In genomic region chr9:71897573-71897972, GRCh38 we compare ENCODE assay signal across 10 cellular contexts. TPM values are rescaled to one million over a fixed set of nuclear protein-coding genes. Genes with fewer than 3 reads are reported as not detected.
DNase-seq lines count a peak whose midpoint lies in the region; ATAC-seq lines count a peak whose summit lies in the region.
"Had no signal": no experiment of that assay in that cellular context is flagged by ENCODE, and none has a peak within 500 bp of the region (broad histone marks: within the 10 kb centered on the region; RNA-seq: fewer than 3 reads in every experiment).

No MANE protein-coding gene starts in this region.

- intact Hi-C loops in head of caudate nucleus (cut with DNase I) = no loop called here

- no peaks in the 10 kb centered on the region for H3K36me3 Mint-ChIP-seq in activated T-cell treated with anti-CD3 and anti-CD28 coated beads, Interleukin-2, amount 50 U/mL, for 4 hours (ENCODE audit: insufficient read depth)
- peaks cover 6 to 15% of the 10 kb centered on the region in 2 donors for H3K36me3 Mint-ChIP-seq in stimulated activated naive B cell treated with anti-CD40 and anti-IgM and Interleukin-4, amounts not matched to agents 10 μg/mL and 1 μg/mL and 100 μg/mL, for 72 hours

- no peak for DNase-seq in activated T-cell treated with anti-CD3 and anti-CD28 coated beads, Interleukin-2, amount 50 U/mL, for 4 hours
- DNase-seq in activated T-cell treated with anti-CD3 and anti-CD28 coated beads for 4 hours (no peak), SIG-M5 treated with dmso at 0.1 percent for 504 hours (lab: John Stamatoyannopoulos, UW; ENCODE audit: unreplicated experiment) (peak; percentile 80), NCI-H2081 (lab: John Stamatoyannopoulos, UW) (no peak), head of caudate nucleus (no peak), NCI-H1436 (lab: John Stamatoyannopoulos, UW) (no peak)
- no peak for DNase-seq in stimulated activated naive B cell treated with anti-CD40 and anti-IgM and Interleukin-4, amounts not matched to agents 10 μg/mL and 1 μg/mL and 100 μg/mL, for 72 hours
- DNase-seq: HFFc6, mesendoderm had no signal

- H3K27ac Mint-ChIP-seq in stimulated activated naive B cell treated with anti-CD40 and anti-IgM and Interleukin-4, amounts not matched to agents 10 μg/mL and 1 μg/mL and 100 μg/mL, for 72 hours = no peak overlapping the region
- H3K27ac Mint-ChIP-seq: HFFc6 had no signal

- H3K4me1 Mint-ChIP-seq in activated T-cell treated with anti-CD3 and anti-CD28 coated beads, Interleukin-2, amount 50 U/mL, for 4 hours (ENCODE audit: low read depth) = peaks cover 73% of the 10 kb centered on the region
- H3K4me1 Mint-ChIP-seq in stimulated activated naive B cell treated with anti-CD40 and anti-IgM and Interleukin-4, amounts not matched to agents 10 μg/mL and 1 μg/mL and 100 μg/mL, for 72 hours = peaks cover 44 to 89% of the 10 kb centered on the region in 2 donors

- peak overlapping the region; percentile 11 for H3K4me3 Mint-ChIP-seq in activated T-cell treated with anti-CD3 and anti-CD28 coated beads, Interleukin-2, amount 50 U/mL, for 4 hours
- peak overlapping the region in 1 of 2 donors; percentile 2 for H3K4me3 Mint-ChIP-seq in stimulated activated naive B cell treated with anti-CD40 and anti-IgM and Interleukin-4, amounts not matched to agents 10 μg/mL and 1 μg/mL and 100 μg/mL, for 72 hours
- H3K4me3 Mint-ChIP-seq: HFFc6 had no signal

- no peaks in the 10 kb centered on the region for H3K9me3 Mint-ChIP-seq in activated T-cell treated with anti-CD3 and anti-CD28 coated beads, Interleukin-2, amount 50 U/mL, for 4 hours
- peaks cover 3 to 4% of the 10 kb centered on the region in 2 donors for H3K9me3 Mint-ChIP-seq in stimulated activated naive B cell treated with anti-CD40 and anti-IgM and Interleukin-4, amounts not matched to agents 10 μg/mL and 1 μg/mL and 100 μg/mL, for 72 hours
- H3K9me3 Mint-ChIP-seq: HFFc6 had no signal

- no peaks in the 10 kb centered on the region for H3K27me3 Mint-ChIP-seq in activated T-cell treated with anti-CD3 and anti-CD28 coated beads, Interleukin-2, amount 50 U/mL, for 4 hours (ENCODE audit: low read depth)
- no peaks in the 10 kb centered on the region for H3K27me3 Mint-ChIP-seq in stimulated activated naive B cell treated with anti-CD40 and anti-IgM and Interleukin-4, amounts not matched to agents 10 μg/mL and 1 μg/mL and 100 μg/mL, for 72 hours

- peak; percentile 38 to 64 for ATAC-seq in activated T-cell treated with anti-CD3 and anti-CD28 coated beads, Interleukin-2, amount 50 U/mL, for 4 hours
- peak; percentile 56 for ATAC-seq in HG02981 (IDR thresholded peaks at IDR 0.05; ENCODE audit: unreplicated experiment)
- ATAC-seq in stimulated activated naive B cell treated with anti-CD40 and anti-IgM and Interleukin-4, amounts not matched to agents 10 μg/mL and 1 μg/mL and 100 μg/mL, for 72 hours (replicated peaks) = peak; percentile 75 to 76

RNA-seq across cellular contexts. Expression of gene ABHD17B, which starts 13.4 kb away (rescaled TPM):
- 10 to 100 TPM; 15.5 to 16.4 (median 15.7) TPM for total RNA-seq in activated T-cell treated with anti-CD3 and anti-CD28 coated beads, Interleukin-2, amount 50 U/mL, for 4 hours

RNA-seq across cellular contexts. Expression of gene C9orf85, which starts 13.9 kb away (rescaled TPM):
- 10 to 100 TPM in 1 of 3 donors, 1 to 10 TPM in 2; 9.0 to 11.4 (median 9.1) TPM for total RNA-seq in activated T-cell treated with anti-CD3 and anti-CD28 coated beads, Interleukin-2, amount 50 U/mL, for 4 hours
